Comparison of ENCODE assay signal across 15 cellular contexts in the genomic region with DNA sequence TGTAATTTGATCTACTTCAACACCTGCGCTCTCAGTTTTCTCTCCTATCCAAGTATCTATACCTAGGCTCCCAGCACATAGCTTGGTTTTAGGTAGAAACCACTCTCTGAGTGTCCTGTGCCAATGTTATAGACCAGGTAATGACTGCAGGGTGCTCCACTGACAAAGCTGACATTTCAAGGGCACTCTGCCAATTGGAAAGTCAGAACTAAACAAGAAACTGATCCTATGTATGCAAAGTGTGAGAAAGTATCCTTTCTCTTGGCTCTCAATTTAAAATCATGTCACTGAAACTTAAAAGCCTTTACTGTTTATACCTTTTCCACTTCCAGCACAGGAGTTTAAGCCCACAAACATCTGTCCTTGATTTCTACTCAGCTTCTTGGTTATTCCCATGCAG. TPM values are rescaled to one million over a fixed set of nuclear protein-coding genes. Genes with fewer than 3 reads are reported as not detected.
DNase-seq lines count a peak whose midpoint lies in the region; ATAC-seq, FAIRE-seq and TF ChIP-seq lines count a peak whose summit lies in the region.
"Had no signal": no experiment of that assay in that cellular context is flagged by ENCODE, and none has a peak within 500 bp of the region (broad histone marks: within the 10 kb centered on the region; RNA-seq: fewer than 3 reads in every experiment).

No MANE protein-coding gene starts in this region.

- no peak for TF ChIP-seq RAD21 in HepG2 (CRISPR knock-in tag; IDR thresholded peaks at IDR 0.05)

- H3K27me3 ChIP-seq in left ventricle myocardium inferior (ENCODE audit: low read depth) (no peaks in the 10 kb centered on the region), HepG2 (ENCODE audit: control insufficient read depth in 1 of 2, insufficient read depth in 2 of 2, low read length in 2 of 2) (peaks cover 0 to 8% of the 10 kb centered on the region in 2 experiments; a peak in 2 of 5 replicates)
- H3K27me3 ChIP-seq: colonic mucosa had no signal

- no peak overlapping the region for H2AFZ ChIP-seq in HepG2 (ENCODE audit: low read length)

- ATAC-seq in GM18498 (IDR thresholded peaks at IDR 0.05; ENCODE audit: unreplicated experiment) (peak; percentile 83), GM19035 (IDR thresholded peaks at IDR 0.05; ENCODE audit: unreplicated experiment) (peak; percentile 45), HG02623 (IDR thresholded peaks at IDR 0.05; ENCODE audit: unreplicated experiment) (peak; percentile 63), HG03442 (IDR thresholded peaks at IDR 0.05; ENCODE audit: unreplicated experiment) (peak; percentile 51), HepG2 (no peak)

- POLR2A ChIA-PET in HepG2 (lab: Yijun Ruan, JAX): no interaction called here
- POLR2A ChIA-PET in GM10248 (lab: Yijun Ruan, JAX): no interaction called here

- CTCF ChIA-PET in HepG2 (lab: Yijun Ruan, JAX; ENCODE audit: low intra/inter-chr PET ratio, low total read pairs): no interaction called here
- CTCF ChIA-PET in GM10248 (lab: Yijun Ruan, JAX): interaction anchor here (1.2 to 5.2 kb wide), 5 partner anchors 9 to 92 kb away, joined by 4 to 23 read pairs (median 8); no protein-coding TSS in a partner anchor

- no peak for FAIRE-seq in HepG2 (lab: Jason Lieb, UNC)

- no peak for TF ChIP-seq POLR2A in HepG2 (IDR thresholded peaks at IDR 0.05; ENCODE audit: insufficient read depth in 1 of 2, low read depth in 2 of 2, low read length in 2 of 2)

- WGBS in HepG2 (ENCODE audit: low lambda C conversion rate): 5% methylated on average over 1 of the region's 1 CpG

- no TSS peak for BruUV-seq in HepG2 (replicated peaks; lab: Mats Ljungman, UMichigan)

- H3K27ac ChIP-seq in left ventricle myocardium inferior (replicated peaks) (no peak overlapping the region), HepG2 (ENCODE audit: extremely low read length, insufficient read depth, low read length) (no peak overlapping the region)
- H3K27ac ChIP-seq: colonic mucosa, thoracic aorta had no signal

- H3K4me2 ChIP-seq in HepG2 (ENCODE audit: low read depth, low read length): no peak overlapping the region

- in situ Hi-C loops in HepG2 (cut with HindIII; ENCODE audit: extremely low pct_ligation_motif_present, low pct_unique_long_range_greater_than_20kb): no loop called here

- no peak for DNase-seq in left ventricle myocardium inferior
- DNase-seq in HepG2 (ENCODE audit: low spot score): no peak
- no peak for DNase-seq in AG20443 (ENCODE audit: low spot score)
- no peak for DNase-seq in GM10248 (ENCODE audit: extremely low spot score)
- DNase-seq: activated naive CD4-positive, alpha-beta T cell; CD4-positive, CD25-positive, alpha-beta regulatory T cell; colonic mucosa; NCI-H1417 treated with DMSO at 0.1 percent for 48 hours had no signal

- H3K9me3 ChIP-seq in left ventricle myocardium inferior (replicated peaks) (no peaks in the 10 kb centered on the region), HepG2 (ENCODE audit: low read length) (no peaks in the 10 kb centered on the region)
- H3K9me3 ChIP-seq: colonic mucosa, thoracic aorta had no signal

- H3K4me3 ChIP-seq in left ventricle myocardium inferior: no peak overlapping the region
- no peak overlapping the region for H3K4me3 ChIP-seq in HepG2 (replicated peaks in 1 of 3; ENCODE audit: insufficient read depth in 1 of 3, low read depth in 2 of 3, low read length in 3 of 3)
- H3K4me3 ChIP-seq: colonic mucosa, lung, thoracic aorta had no signal

- intact Hi-C loops in left ventricle myocardium inferior (cut with micrococcal nuclease): no loop called here
- intact Hi-C loops in HepG2 (cut with micrococcal nuclease; ENCODE audit: unreplicated experiment): loop anchor here (10.0 kb wide), 1 partner anchor 483 kb away; no protein-coding TSS in a partner anchor

- no peaks in the 10 kb centered on the region for H3K36me3 ChIP-seq in left ventricle myocardium inferior
- H3K36me3 ChIP-seq in HepG2 (replicated peaks in 1 of 2; ENCODE audit: control insufficient read depth in 1 of 2, insufficient read depth in 2 of 2, low read length in 2 of 2): no peaks in the 10 kb centered on the region
- H3K36me3 ChIP-seq: colonic mucosa, thoracic aorta had no signal

- H4K20me1 ChIP-seq in HepG2 (ENCODE audit: insufficient read depth, low read length): no peaks in the 10 kb centered on the region

- no peak for TF ChIP-seq CTCF in left ventricle myocardium inferior (IDR thresholded peaks at IDR 0.05; ENCODE audit: borderline replicate concordance)
- TF ChIP-seq CTCF in HepG2 (CRISPR knock-in tag; IDR thresholded peaks at IDR 0.05): no peak
- TF ChIP-seq CTCF in GM10248 (IDR thresholded peaks at IDR 0.05; ENCODE audit: control extremely low read depth, extremely low read depth, low read depth, missing control alignments): no peak

- no peak for TF ChIP-seq EP300 in HepG2 (IDR thresholded peaks at IDR 0.05; ENCODE audit: low read depth in 2 of 2, low read length in 2 of 2)
- no peak for TF ChIP-seq EP300 in HepG2 (CRISPR knock-in tag; IDR thresholded peaks at IDR 0.05; ENCODE audit: borderline replicate concordance)

- H3K9ac ChIP-seq in HepG2 (ENCODE audit: insufficient read depth, low read depth, low read length): no peak overlapping the region

- H3K4me1 ChIP-seq in left ventricle myocardium inferior (no peaks in the 10 kb centered on the region), HepG2 (ENCODE audit: insufficient read depth, low read length) (no peaks in the 10 kb centered on the region)
- H3K4me1 ChIP-seq: colonic mucosa had no signal

- no peaks in the 10 kb centered on the region for H3K79me2 ChIP-seq in HepG2 (ENCODE audit: insufficient read depth, low read length)

TF ChIP-seq in HepG2, 621 proteins besides CTCF, POLR2A, EP300 and RAD21 (continues in another document):
- no peak for TF ChIP-seq ZNF790 (CRISPR knock-in tag; IDR thresholded peaks at IDR 0.05; ENCODE audit: borderline replicate concordance)

RNA-seq across cellular contexts. Expression of a gene that starts 45.0 kb away (rescaled TPM):
- total RNA-seq in left ventricle myocardium inferior (0.41 TPM), HepG2 (2016; rRNA removed; fragmentation: Illumina TruSeq; extraction: Trizol) (not detected in 2 replicates)
- total RNA-seq in HepG2 (2016; cell fraction: cytosol; rRNA removed; fragmentation: Illumina TruSeq; extraction: Trizol; ENCODE audit: low read depth): not detected in 2 replicates
- total RNA-seq in HepG2 (2016; cell fraction: insoluble cytoplasmic fraction; rRNA removed; fragmentation: Illumina TruSeq; extraction: Trizol): not detected in 2 replicates
- total RNA-seq in HepG2 (2016; cell fraction: membrane; rRNA removed; fragmentation: Illumina TruSeq; extraction: Trizol): not detected in 2 replicates
- not detected in 2 replicates for total RNA-seq in HepG2 (2016; cell fraction: nucleus; rRNA removed; fragmentation: Illumina TruSeq; extraction: Trizol)
- polyA plus RNA-seq in HepG2 (2011; rRNA removed): not detected in 2 replicates
- not detected in 2 replicates for polyA plus RNA-seq in HepG2 (2011; cell fraction: cytosol; rRNA removed)
- polyA plus RNA-seq in HepG2 (2011; cell fraction: nucleus; rRNA removed): not detected in 2 replicates
- not detected in 2 replicates for polyA plus RNA-seq in HepG2 (2012)
- polyA plus RNA-seq in HepG2 (2016; cell fraction: cytosol; fragmentation: Illumina TruSeq; extraction: Trizol; ENCODE audit: low read depth): not detected in 2 replicates
- polyA plus RNA-seq in HepG2 (2016; cell fraction: insoluble cytoplasmic fraction; fragmentation: Illumina TruSeq; extraction: Trizol; ENCODE audit: low read depth): not detected in 2 replicates
- not detected in 2 replicates for polyA plus RNA-seq in HepG2 (2016; cell fraction: membrane; fragmentation: Illumina TruSeq; extraction: Trizol; ENCODE audit: low read depth)
- not detected in 2 replicates for polyA plus RNA-seq in HepG2 (2016; cell fraction: nucleus; fragmentation: Illumina TruSeq; extraction: Trizol; ENCODE audit: insufficient read depth, low read depth)
- not detected in 2 replicates for polyA minus RNA-seq in HepG2 (2011; rRNA and poly(A)+ RNA removed; ENCODE audit: low replicate concordance)
- not detected in 2 replicates for polyA minus RNA-seq in HepG2 (2011; cell fraction: cytosol; rRNA and poly(A)+ RNA removed)
- polyA minus RNA-seq in HepG2 (2011; cell fraction: nucleus; rRNA and poly(A)+ RNA removed): not detected in 2 replicates
- total RNA-seq: glomerular endothelial cell had no signal

RNA-seq across cellular contexts. Expression of a gene that starts 49.9 kb away (rescaled TPM):
- total RNA-seq in left ventricle myocardium inferior (3.7 TPM), HepG2 (2016; rRNA removed; fragmentation: Illumina TruSeq; extraction: Trizol) (not detected in 2 replicates)
- not detected in 2 replicates for total RNA-seq in HepG2 (2016; cell fraction: cytosol; rRNA removed; fragmentation: Illumina TruSeq; extraction: Trizol; ENCODE audit: low read depth)
- not detected in 2 replicates for total RNA-seq in HepG2 (2016; cell fraction: insoluble cytoplasmic fraction; rRNA removed; fragmentation: Illumina TruSeq; extraction: Trizol)
- not detected in 2 replicates for total RNA-seq in HepG2 (2016; cell fraction: membrane; rRNA removed; fragmentation: Illumina TruSeq; extraction: Trizol)
- total RNA-seq in HepG2 (2016; cell fraction: nucleus; rRNA removed; fragmentation: Illumina TruSeq; extraction: Trizol): not detected in 2 replicates
- polyA plus RNA-seq in HepG2 (2011; rRNA removed): not detected in 2 replicates
- not detected in 2 replicates for polyA plus RNA-seq in HepG2 (2011; cell fraction: cytosol; rRNA removed)
- polyA plus RNA-seq in HepG2 (2011; cell fraction: nucleus; rRNA removed): not detected in 2 replicates
- polyA plus RNA-seq in HepG2 (2012): not detected in 2 replicates
- not detected in 2 replicates for polyA plus RNA-seq in HepG2 (2016; cell fraction: cytosol; fragmentation: Illumina TruSeq; extraction: Trizol; ENCODE audit: low read depth)
- polyA plus RNA-seq in HepG2 (2016; cell fraction: insoluble cytoplasmic fraction; fragmentation: Illumina TruSeq; extraction: Trizol; ENCODE audit: low read depth): not detected in 2 replicates
- polyA plus RNA-seq in HepG2 (2016; cell fraction: membrane; fragmentation: Illumina TruSeq; extraction: Trizol; ENCODE audit: low read depth): not detected in 2 replicates
- not detected in 2 replicates for polyA plus RNA-seq in HepG2 (2016; cell fraction: nucleus; fragmentation: Illumina TruSeq; extraction: Trizol; ENCODE audit: insufficient read depth, low read depth)
- polyA minus RNA-seq in HepG2 (2011; rRNA and poly(A)+ RNA removed; ENCODE audit: low replicate concordance): not detected in 2 replicates
- not detected in 2 replicates for polyA minus RNA-seq in HepG2 (2011; cell fraction: cytosol; rRNA and poly(A)+ RNA removed)
- not detected in 2 replicates for polyA minus RNA-seq in HepG2 (2011; cell fraction: nucleus; rRNA and poly(A)+ RNA removed)
- total RNA-seq: CD4-positive, CD25-positive, alpha-beta regulatory T cell had no signal
- polyA plus RNA-seq: CD4-positive, CD25-positive, alpha-beta regulatory T cell had no signal
